21 cellular contexts compared by ENCODE assay signal in genomic region chr2:237268004-237268708, GRCh38.
A peak's percentile ranks its signal among the peaks of the same experiment; 100 is the strongest.
DNase-seq lines count a peak whose midpoint lies in the region; ATAC-seq and TF ChIP-seq lines count a peak whose summit lies in the region.
"Had no signal": no experiment of that assay in that cellular context is flagged by ENCODE, and none has a peak within 500 bp of the region (broad histone marks: within the 10 kb centered on the region; RNA-seq: fewer than 3 reads in every experiment).

No MANE protein-coding gene starts in this region.

- peak overlapping the region; percentile 70 for H2BK120ac ChIP-seq in trophoblast cell (ENCODE audit: insufficient read depth, low read length, poor library complexity)

- H3K4me2 ChIP-seq in trophoblast cell (ENCODE audit: low read length) = no peak overlapping the region
- H3K4me2 ChIP-seq: KMS-11, SK-N-SH had no signal

- no peak overlapping the region for H2BK5ac ChIP-seq in trophoblast cell (ENCODE audit: low read depth, low read length, poor library complexity)

- no peak overlapping the region for H2AFZ ChIP-seq in trophoblast cell (ENCODE audit: insufficient read depth, low read length, poor library complexity)

- H3K23ac ChIP-seq in trophoblast cell (ENCODE audit: low read length) = no peak overlapping the region

- no peak for TF ChIP-seq CTCF in adrenal gland (IDR thresholded peaks at IDR 0.05)
- no peak for TF ChIP-seq CTCF in heart left ventricle (IDR thresholded peaks at IDR 0.05)
- no peak for TF ChIP-seq CTCF in upper lobe of right lung (IDR thresholded peaks at IDR 0.05)
- TF ChIP-seq CTCF in WERI-Rb-1 (IDR thresholded peaks at IDR 0.05; ENCODE audit: low read depth, low read length) = no peak

- H3K79me2 ChIP-seq in trophoblast cell (ENCODE audit: control insufficient read depth, insufficient read depth, low read length, poor library complexity) = no peaks in the 10 kb centered on the region

- H4K8ac ChIP-seq in trophoblast cell (ENCODE audit: low read depth, low read length) = peak overlapping the region; percentile 62

- 72 to 75% (median 73%) methylated on average over 6 to 7 of the region's 7 CpGs for WGBS in adrenal gland, 4 donors
- WGBS in heart left ventricle, 4 donors = 78 to 85% (median 82%) methylated on average over 7 of the region's 7 CpGs
- no CpG with 5 or more reads among the region's 7 CpGs for WGBS in trophoblast cell (ENCODE audit: extremely low coverage, insufficient coverage, insufficient read length)

- peak overlapping the region; percentile 35 for H4K12ac ChIP-seq in trophoblast cell (ENCODE audit: low read depth, low read length)

- H2BK12ac ChIP-seq in trophoblast cell (ENCODE audit: low read length) = peak overlapping the region; percentile 52

- H3K14ac ChIP-seq in trophoblast cell (ENCODE audit: low read length) = peak overlapping the region; percentile 41

- H3K9me3 ChIP-seq in adrenal gland (replicated peaks in 1 of 3) (no peaks in the 10 kb centered on the region), heart left ventricle (no peaks in the 10 kb centered on the region), trophoblast cell (ENCODE audit: insufficient read depth, low read depth, low read length) (peaks cover 2% of the 10 kb centered on the region), upper lobe of right lung (no peaks in the 10 kb centered on the region), WERI-Rb-1 (ENCODE audit: severe bottlenecking) (no peaks in the 10 kb centered on the region)
- H3K9me3 ChIP-seq: BE2C, HAP-1, SK-N-SH had no signal

- ATAC-seq in heart left ventricle (peak; percentile 23 to 69 (median 49)), upper lobe of right lung (peak; percentile 25), GM18519 (IDR thresholded peaks at IDR 0.05; ENCODE audit: low FRiP score, unreplicated experiment) (no peak)
- ATAC-seq: PC-3 had no signal

- intact Hi-C loops in adrenal gland (cut with DNase I) = no loop called here
- intact Hi-C loops in heart left ventricle (cut with DNase I) = no loop called here
- intact Hi-C loops in upper lobe of right lung (cut with DNase I) = no loop called here

- H2AK5ac ChIP-seq in trophoblast cell (ENCODE audit: low read length) = peak overlapping the region; percentile 70

- H3K36me3 ChIP-seq in adrenal gland (replicated peaks in 1 of 2) = no peaks in the 10 kb centered on the region
- H3K36me3 ChIP-seq in heart left ventricle = no peaks in the 10 kb centered on the region
- H3K36me3 ChIP-seq in trophoblast cell (ENCODE audit: control insufficient read depth in 1 of 2, insufficient read depth in 2 of 2, low read length in 2 of 2) = no peaks in the 10 kb centered on the region
- no peaks in the 10 kb centered on the region for H3K36me3 ChIP-seq in upper lobe of right lung
- no peaks in the 10 kb centered on the region for H3K36me3 ChIP-seq in WERI-Rb-1
- H3K36me3 ChIP-seq: BE2C, HAP-1 had no signal

- H3K4me3 ChIP-seq in adrenal gland (no peak overlapping the region), heart left ventricle (no peak overlapping the region), trophoblast cell (ENCODE audit: low read depth, low read length) (no peak overlapping the region), upper lobe of right lung (no peak overlapping the region), WERI-Rb-1 (ENCODE audit: low read depth, low read length) (no peak overlapping the region)
- H3K4me3 ChIP-seq: HAP-1 had no signal

- H3K18ac ChIP-seq in trophoblast cell (ENCODE audit: low read length) = peak overlapping the region; percentile 63

- peaks cover 0 to 3% of the 10 kb centered on the region in 2 donors for H3K4me1 ChIP-seq in adrenal gland (replicated peaks in 1 of 2)
- H3K4me1 ChIP-seq in heart left ventricle = peaks cover 0 to 32% (median 0%) of the 10 kb centered on the region in 12 donors
- peaks cover 9 to 16% of the 10 kb centered on the region in 2 experiments for H3K4me1 ChIP-seq in trophoblast cell (ENCODE audit: control insufficient read depth in 1 of 2, insufficient read depth in 2 of 2, low read length in 2 of 2)
- H3K4me1 ChIP-seq in upper lobe of right lung = peaks cover 9% of the 10 kb centered on the region
- H3K4me1 ChIP-seq: BE2C, HAP-1 had no signal

- no peak overlapping the region for H3K4ac ChIP-seq in trophoblast cell (ENCODE audit: low read depth, low read length)

- H3K27ac ChIP-seq in adrenal gland (no peak overlapping the region), heart left ventricle (peak overlapping the region in 4 of 12 donors; percentile 1 to 39 (median 23)), trophoblast cell (ENCODE audit: low read depth, low read length) (no peak overlapping the region), upper lobe of right lung (no peak overlapping the region), WERI-Rb-1 (no peak overlapping the region)
- H3K27ac ChIP-seq: KMS-11 had no signal

- TF ChIP-seq POLR2A in adrenal gland (IDR thresholded peaks at IDR 0.05) (no peak), heart left ventricle (IDR thresholded peaks at IDR 0.05) (no peak)

- peak in 4 of 7 donors; percentile 26 to 68 (median 36) for DNase-seq in adrenal gland
- DNase-seq in heart left ventricle = no peak
- no peak for DNase-seq in trophoblast cell
- no peak for DNase-seq in upper lobe of right lung
- DNase-seq in OCI-M1 (lab: John Stamatoyannopoulos, UW) = no peak
- no peak for DNase-seq in WERI-Rb-1
- DNase-seq: BE2C, DMS53, GDM1, NCI-H1105, NCI-H146, NCI-H2029 treated with DMSO at 0.1 percent for 48 hours, NCI-H345, NCI-H524 treated with DMSO at 0.1 percent for 48 hours, PC-3, RPMI8226, SIG-M5, SK-N-SH had no signal

- peaks cover 31% of the 10 kb centered on the region for H3K79me1 ChIP-seq in trophoblast cell (ENCODE audit: low read length)

- H4K91ac ChIP-seq in trophoblast cell (ENCODE audit: low read depth, low read length) = peak overlapping the region; percentile 82

- H3K9ac ChIP-seq in trophoblast cell (ENCODE audit: low read length) = no peak overlapping the region
- H3K9ac ChIP-seq: KMS-11, SK-N-SH had no signal

- H3K27me3 ChIP-seq in adrenal gland (no peaks in the 10 kb centered on the region), heart left ventricle (peaks cover 0 to 7% (median 0%) of the 10 kb centered on the region in 9 donors), trophoblast cell (ENCODE audit: insufficient read depth, low read length) (no peaks in the 10 kb centered on the region), upper lobe of right lung (peaks cover 4% of the 10 kb centered on the region), WERI-Rb-1 (ENCODE audit: insufficient read depth, low read depth, severe bottlenecking) (no peaks in the 10 kb centered on the region)
- H3K27me3 ChIP-seq: BE2C had no signal

Comparison
In these comparisons a context has a peak if more than half of its experiments do, and no peak if none do; other contexts are left out.
1. DNase-seq: peak in adrenal gland (4 of 7); none in heart left ventricle (0 of 5), trophoblast cell (0 of 2), upper lobe of right lung (single experiment), OCI-M1 (single experiment) and WERI-Rb-1 (single experiment).